13 cellular contexts compared by ENCODE assay signal in the genomic region with DNA sequence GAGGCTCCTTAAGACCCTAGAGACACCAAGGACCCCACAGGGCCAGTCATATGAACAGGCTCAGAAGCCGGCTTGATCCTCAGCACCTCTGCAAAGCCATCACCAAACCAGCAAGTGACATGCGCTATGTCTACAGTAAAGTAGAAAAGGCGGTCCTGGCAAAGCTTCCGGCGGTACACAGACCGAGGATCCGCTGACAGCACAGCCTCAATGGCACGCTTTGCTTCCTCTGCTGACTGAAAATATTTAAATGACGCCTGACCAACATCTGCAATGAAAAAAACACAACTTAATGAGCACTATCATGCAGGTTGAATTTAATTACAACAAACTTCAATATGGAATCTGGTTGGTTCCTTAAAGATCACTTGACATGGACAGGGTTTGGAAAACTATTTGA.
A peak's percentile ranks its signal among the peaks of the same experiment; 100 is the strongest.
DNase-seq lines count a peak whose midpoint lies in the region; ATAC-seq and TF ChIP-seq lines count a peak whose summit lies in the region.
"Had no signal": no experiment of that assay in that cellular context is flagged by ENCODE, and none has a peak within 500 bp of the region (broad histone marks: within the 10 kb centered on the region; RNA-seq: fewer than 3 reads in every experiment).

No MANE protein-coding gene starts in this region.

- H3K27ac Mint-ChIP-seq in T-helper 1 cell treated with Interleukin-12 subunit alpha and Interleukin-12 subunit beta and Interleukin-4 antibody, amounts not matched to agents 30 μg/mL and 1 μg/mL, for 36 hours: peak overlapping the region; percentile 88
- H3K27ac Mint-ChIP-seq in central memory CD8-positive, alpha-beta T cell (ENCODE audit: low read depth): peak overlapping the region; percentile 95
- peak overlapping the region; percentile 91 for H3K27ac Mint-ChIP-seq in stimulated activated memory B cell treated with anti-CD40 and anti-IgM and Interleukin-4, amounts not matched to agents 10 μg/mL and 1 μg/mL and 100 μg/mL, for 72 hours

- no peaks in the 10 kb centered on the region for H3K9me3 Mint-ChIP-seq in T-helper 1 cell treated with Interleukin-12 subunit alpha and Interleukin-12 subunit beta and Interleukin-4 antibody, amounts not matched to agents 30 μg/mL and 1 μg/mL, for 36 hours
- no peaks in the 10 kb centered on the region for H3K9me3 Mint-ChIP-seq in central memory CD8-positive, alpha-beta T cell
- no peaks in the 10 kb centered on the region for H3K9me3 Mint-ChIP-seq in stimulated activated memory B cell treated with anti-CD40 and anti-IgM and Interleukin-4, amounts not matched to agents 10 μg/mL and 1 μg/mL and 100 μg/mL, for 72 hours

- DNase-seq in activated T-cell treated with anti-CD3 and anti-CD28 coated beads for 48 hours (ENCODE audit: low read depth) (peak; percentile 32), NCI-H510A treated with DMSO at 0.1 percent for 48 hours (lab: John Stamatoyannopoulos, UW) (no peak), GM13976 (ENCODE audit: low spot score) (no peak), germinal center (ENCODE audit: low spot score) (no peak)
- DNase-seq in central memory CD8-positive, alpha-beta T cell (ENCODE audit: low spot score in 2 of 2): peak in 1 of 2 donors; percentile 35
- DNase-seq: body of pancreas, COR-L47, NCI-H2107, right lobe of liver, transverse colon had no signal

- no peaks in the 10 kb centered on the region for H3K27me3 Mint-ChIP-seq in T-helper 1 cell treated with Interleukin-12 subunit alpha and Interleukin-12 subunit beta and Interleukin-4 antibody, amounts not matched to agents 30 μg/mL and 1 μg/mL, for 36 hours (ENCODE audit: low read depth)
- H3K27me3 Mint-ChIP-seq in central memory CD8-positive, alpha-beta T cell: no peaks in the 10 kb centered on the region
- H3K27me3 Mint-ChIP-seq in stimulated activated memory B cell treated with anti-CD40 and anti-IgM and Interleukin-4, amounts not matched to agents 10 μg/mL and 1 μg/mL and 100 μg/mL, for 72 hours: no peaks in the 10 kb centered on the region

- no peak for TF ChIP-seq CTCF in GM13976 (IDR thresholded peaks at IDR 0.05; ENCODE audit: borderline replicate concordance, control extremely low read depth, extremely low read depth, insufficient read depth, missing control alignments)

- H3K4me1 Mint-ChIP-seq in T-helper 1 cell treated with Interleukin-12 subunit alpha and Interleukin-12 subunit beta and Interleukin-4 antibody, amounts not matched to agents 30 μg/mL and 1 μg/mL, for 36 hours (ENCODE audit: low read depth): peaks cover 57% of the 10 kb centered on the region
- H3K4me1 Mint-ChIP-seq in central memory CD8-positive, alpha-beta T cell: peaks cover 49% of the 10 kb centered on the region
- peaks cover 49% of the 10 kb centered on the region for H3K4me1 Mint-ChIP-seq in stimulated activated memory B cell treated with anti-CD40 and anti-IgM and Interleukin-4, amounts not matched to agents 10 μg/mL and 1 μg/mL and 100 μg/mL, for 72 hours

- ATAC-seq in central memory CD8-positive, alpha-beta T cell (replicated peaks; ENCODE audit: extremely low read depth, poor library complexity, severe bottlenecking): peak; percentile 69
- ATAC-seq in stimulated activated memory B cell treated with anti-CD40 and anti-IgM and Interleukin-4, amounts not matched to agents 10 μg/mL and 1 μg/mL and 100 μg/mL, for 72 hours: no peak
- no peak for ATAC-seq in HG02759 (IDR thresholded peaks at IDR 0.05; ENCODE audit: unreplicated experiment)
- ATAC-seq: body of pancreas, right lobe of liver had no signal

- H3K4me3 Mint-ChIP-seq in T-helper 1 cell treated with Interleukin-12 subunit alpha and Interleukin-12 subunit beta and Interleukin-4 antibody, amounts not matched to agents 30 μg/mL and 1 μg/mL, for 36 hours: peak overlapping the region; percentile 76
- peak overlapping the region; percentile 76 for H3K4me3 Mint-ChIP-seq in central memory CD8-positive, alpha-beta T cell
- no peak overlapping the region for H3K4me3 Mint-ChIP-seq in stimulated activated memory B cell treated with anti-CD40 and anti-IgM and Interleukin-4, amounts not matched to agents 10 μg/mL and 1 μg/mL and 100 μg/mL, for 72 hours

- peaks cover 38% of the 10 kb centered on the region for H3K36me3 Mint-ChIP-seq in T-helper 1 cell treated with Interleukin-12 subunit alpha and Interleukin-12 subunit beta and Interleukin-4 antibody, amounts not matched to agents 30 μg/mL and 1 μg/mL, for 36 hours (ENCODE audit: low read depth)
- H3K36me3 Mint-ChIP-seq in central memory CD8-positive, alpha-beta T cell (ENCODE audit: insufficient read depth): peaks cover 33% of the 10 kb centered on the region
- H3K36me3 Mint-ChIP-seq in stimulated activated memory B cell treated with anti-CD40 and anti-IgM and Interleukin-4, amounts not matched to agents 10 μg/mL and 1 μg/mL and 100 μg/mL, for 72 hours: peaks cover 33% of the 10 kb centered on the region

- in situ Hi-C loops in GM13976 (cut with MboI; ENCODE audit: low sequenced_read_pairs, unreplicated experiment): loop anchor here (10.0 kb wide), 1 partner anchor 200 kb away; no protein-coding TSS in a partner anchor
